ENCODE assay signal across 1 cellular context in genomic region chr10:282294-283139, GRCh38.
TF ChIP-seq lines count a peak whose summit lies in the region.

No MANE protein-coding gene starts in this region.

TF ChIP-seq in WTC11, 78 proteins besides CTCF, POLR2A, EP300 and RAD21 (continued from another document):
- TF ChIP-seq ZNF512 (CRISPR knock-in tag; IDR thresholded peaks at IDR 0.05; ENCODE audit: borderline replicate concordance) (no peak), ZNF396 (CRISPR knock-in tag; IDR thresholded peaks at IDR 0.05; ENCODE audit: borderline replicate concordance) (no peak), ZNF219 (CRISPR knock-in tag; IDR thresholded peaks at IDR 0.05; ENCODE audit: borderline replicate concordance) (no peak), TP53 (CRISPR knock-in tag; IDR thresholded peaks at IDR 0.05) (no peak), KAT7 (CRISPR knock-in tag; IDR thresholded peaks at IDR 0.05; ENCODE audit: borderline replicate concordance) (no peak)
- TF ChIP-seq, protein P1, sequence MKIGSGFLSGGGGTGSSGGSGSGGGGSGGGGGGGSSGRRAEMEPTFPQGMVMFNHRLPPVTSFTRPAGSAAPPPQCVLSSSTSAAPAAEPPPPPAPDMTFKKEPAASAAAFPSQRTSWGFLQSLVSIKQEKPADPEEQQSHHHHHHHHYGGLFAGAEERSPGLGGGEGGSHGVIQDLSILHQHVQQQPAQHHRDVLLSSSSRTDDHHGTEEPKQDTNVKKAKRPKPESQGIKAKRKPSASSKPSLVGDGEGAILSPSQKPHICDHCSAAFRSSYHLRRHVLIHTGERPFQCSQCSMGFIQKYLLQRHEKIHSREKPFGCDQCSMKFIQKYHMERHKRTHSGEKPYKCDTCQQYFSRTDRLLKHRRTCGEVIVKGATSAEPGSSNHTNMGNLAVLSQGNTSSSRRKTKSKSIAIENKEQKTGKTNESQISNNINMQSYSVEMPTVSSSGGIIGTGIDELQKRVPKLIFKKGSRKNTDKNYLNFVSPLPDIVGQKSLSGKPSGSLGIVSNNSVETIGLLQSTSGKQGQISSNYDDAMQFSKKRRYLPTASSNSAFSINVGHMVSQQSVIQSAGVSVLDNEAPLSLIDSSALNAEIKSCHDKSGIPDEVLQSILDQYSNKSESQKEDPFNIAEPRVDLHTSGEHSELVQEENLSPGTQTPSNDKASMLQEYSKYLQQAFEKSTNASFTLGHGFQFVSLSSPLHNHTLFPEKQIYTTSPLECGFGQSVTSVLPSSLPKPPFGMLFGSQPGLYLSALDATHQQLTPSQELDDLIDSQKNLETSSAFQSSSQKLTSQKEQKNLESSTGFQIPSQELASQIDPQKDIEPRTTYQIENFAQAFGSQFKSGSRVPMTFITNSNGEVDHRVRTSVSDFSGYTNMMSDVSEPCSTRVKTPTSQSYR (CRISPR knock-in tag; IDR thresholded peaks at IDR 0.05), result no peak
- TF ChIP-seq, protein P2, sequence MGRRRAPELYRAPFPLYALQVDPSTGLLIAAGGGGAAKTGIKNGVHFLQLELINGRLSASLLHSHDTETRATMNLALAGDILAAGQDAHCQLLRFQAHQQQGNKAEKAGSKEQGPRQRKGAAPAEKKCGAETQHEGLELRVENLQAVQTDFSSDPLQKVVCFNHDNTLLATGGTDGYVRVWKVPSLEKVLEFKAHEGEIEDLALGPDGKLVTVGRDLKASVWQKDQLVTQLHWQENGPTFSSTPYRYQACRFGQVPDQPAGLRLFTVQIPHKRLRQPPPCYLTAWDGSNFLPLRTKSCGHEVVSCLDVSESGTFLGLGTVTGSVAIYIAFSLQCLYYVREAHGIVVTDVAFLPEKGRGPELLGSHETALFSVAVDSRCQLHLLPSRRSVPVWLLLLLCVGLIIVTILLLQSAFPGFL (CRISPR knock-in tag; IDR thresholded peaks at IDR 0.05; ENCODE audit: borderline replicate concordance), result no peak
- TF ChIP-seq, protein P3, sequence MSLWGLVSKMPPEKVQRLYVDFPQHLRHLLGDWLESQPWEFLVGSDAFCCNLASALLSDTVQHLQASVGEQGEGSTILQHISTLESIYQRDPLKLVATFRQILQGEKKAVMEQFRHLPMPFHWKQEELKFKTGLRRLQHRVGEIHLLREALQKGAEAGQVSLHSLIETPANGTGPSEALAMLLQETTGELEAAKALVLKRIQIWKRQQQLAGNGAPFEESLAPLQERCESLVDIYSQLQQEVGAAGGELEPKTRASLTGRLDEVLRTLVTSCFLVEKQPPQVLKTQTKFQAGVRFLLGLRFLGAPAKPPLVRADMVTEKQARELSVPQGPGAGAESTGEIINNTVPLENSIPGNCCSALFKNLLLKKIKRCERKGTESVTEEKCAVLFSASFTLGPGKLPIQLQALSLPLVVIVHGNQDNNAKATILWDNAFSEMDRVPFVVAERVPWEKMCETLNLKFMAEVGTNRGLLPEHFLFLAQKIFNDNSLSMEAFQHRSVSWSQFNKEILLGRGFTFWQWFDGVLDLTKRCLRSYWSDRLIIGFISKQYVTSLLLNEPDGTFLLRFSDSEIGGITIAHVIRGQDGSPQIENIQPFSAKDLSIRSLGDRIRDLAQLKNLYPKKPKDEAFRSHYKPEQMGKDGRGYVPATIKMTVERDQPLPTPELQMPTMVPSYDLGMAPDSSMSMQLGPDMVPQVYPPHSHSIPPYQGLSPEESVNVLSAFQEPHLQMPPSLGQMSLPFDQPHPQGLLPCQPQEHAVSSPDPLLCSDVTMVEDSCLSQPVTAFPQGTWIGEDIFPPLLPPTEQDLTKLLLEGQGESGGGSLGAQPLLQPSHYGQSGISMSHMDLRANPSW (CRISPR knock-in tag; conservative IDR thresholded peaks at IDR 0.05; ENCODE audit: low read depth), result no peak
